18 cellular contexts compared by ENCODE assay signal in genomic region chr2:21038403-21039073, GRCh38. TPM values are rescaled to one million over a fixed set of nuclear protein-coding genes. Genes with fewer than 3 reads are reported as not detected.
DNase-seq lines count a peak whose midpoint lies in the region; ATAC-seq and TF ChIP-seq lines count a peak whose summit lies in the region.
"Had no signal": no experiment of that assay in that cellular context is flagged by ENCODE, and none has a peak within 500 bp of the region (broad histone marks: within the 10 kb centered on the region; RNA-seq: fewer than 3 reads in every experiment).

No MANE protein-coding gene starts in this region.

- H3K27ac Mint-ChIP-seq in type B pancreatic cell: no peak overlapping the region
- H3K27ac Mint-ChIP-seq: neural progenitor cell, T-cell had no signal

- H3K36me3 ChIP-seq in body of pancreas (replicated peaks in 1 of 2; ENCODE audit: insufficient read depth in 1 of 2, low read depth in 2 of 2) (no peaks in the 10 kb centered on the region), gastroesophageal sphincter (no peaks in the 10 kb centered on the region), rectal smooth muscle tissue (ENCODE audit: control insufficient read depth, insufficient read depth, low read length) (no peaks in the 10 kb centered on the region)
- H3K36me3 ChIP-seq: neural progenitor cell had no signal

- no peak overlapping the region for H3K4me3 ChIP-seq in body of pancreas
- no peak overlapping the region for H3K4me3 ChIP-seq in gastroesophageal sphincter
- no peak overlapping the region for H3K4me3 ChIP-seq in rectal smooth muscle tissue (ENCODE audit: low read length)
- H3K4me3 ChIP-seq: neural progenitor cell, testis had no signal

- TF ChIP-seq POLR2A in body of pancreas (IDR thresholded peaks at IDR 0.05) (no peak), gastroesophageal sphincter (IDR thresholded peaks at IDR 0.05) (no peak)

- H3K27ac ChIP-seq in body of pancreas (peak overlapping the region in 3 of 4 donors; percentile 36 to 64 (median 46)), gastroesophageal sphincter (peak overlapping the region; percentile 77 to 89 (median 84)), rectal smooth muscle tissue (ENCODE audit: low read depth, low read length) (peak overlapping the region; percentile 61)
- H3K27ac ChIP-seq: neural progenitor cell, testis had no signal

- ATAC-seq in body of pancreas (peak; percentile 70), gastroesophageal sphincter (peak; percentile 83), HG03135 (IDR thresholded peaks at IDR 0.05; ENCODE audit: unreplicated experiment) (no peak), HG03469 (IDR thresholded peaks at IDR 0.05; ENCODE audit: unreplicated experiment) (no peak)
- ATAC-seq: HCT116, PC-3, T-cell had no signal

- H3K4me1 ChIP-seq in body of pancreas (peaks cover 10% of the 10 kb centered on the region), gastroesophageal sphincter (peaks cover 2 to 56% (median 11%) of the 10 kb centered on the region in 3 donors), rectal smooth muscle tissue (ENCODE audit: control insufficient read depth, insufficient read depth, low read length) (peaks cover 7% of the 10 kb centered on the region)
- H3K4me1 ChIP-seq: testis had no signal

- H3K9me3 ChIP-seq in body of pancreas: no peaks in the 10 kb centered on the region
- no peaks in the 10 kb centered on the region for H3K9me3 ChIP-seq in gastroesophageal sphincter
- H3K9me3 ChIP-seq: testis had no signal

- no peak overlapping the region for H3K4me3 Mint-ChIP-seq in type B pancreatic cell
- H3K4me3 Mint-ChIP-seq: neural progenitor cell, T-cell had no signal

- DNase-seq in EH (ENCODE audit: low read depth) (peak; percentile 40), body of pancreas (no peak), cerebellar cortex (ENCODE audit: low spot score) (no peak), type B pancreatic cell (ENCODE audit: extremely low spot score, unreplicated experiment) (no peak)
- DNase-seq: activated CD4-positive, CD25-positive, alpha-beta regulatory T cell treated with anti-CD3 and anti-CD28 coated beads, Interleukin-2, amount 50 U/mL, for 72 hours; activated T-cell treated with anti-CD3 and anti-CD28 coated beads, Interleukin-2, amount 50 U/mL, for 1 hour; Calu3; hippocampal formation; NCI-H226; PC-3; T-cell; testis had no signal

- H3K9me3 Mint-ChIP-seq in type B pancreatic cell: no peaks in the 10 kb centered on the region

- TF ChIP-seq CTCF in body of pancreas (IDR thresholded peaks at IDR 0.05): no peak
- TF ChIP-seq CTCF in gastroesophageal sphincter (IDR thresholded peaks at IDR 0.05): no peak
- no peak for TF ChIP-seq CTCF in type B pancreatic cell (conservative IDR thresholded peaks at IDR 0.05)

- no peaks in the 10 kb centered on the region for H3K36me3 Mint-ChIP-seq in type B pancreatic cell
- H3K36me3 Mint-ChIP-seq: neural progenitor cell, T-cell had no signal

- peak; percentile 81 for TF ChIP-seq EP300 in gastroesophageal sphincter (IDR thresholded peaks at IDR 0.05)

- peaks cover 5% of the 10 kb centered on the region for H3K4me1 Mint-ChIP-seq in type B pancreatic cell (ENCODE audit: unreplicated experiment)

- 42 to 49% methylated on average over 4 of the region's 4 CpGs for WGBS in body of pancreas, 2 donors
- 17 to 39% methylated on average over 3 of the region's 4 CpGs for WGBS in gastroesophageal sphincter (ENCODE audit: low coverage in 1 of 2), 2 donors

- intact Hi-C loops in body of pancreas (cut with DNase I): no loop called here

- peaks cover 0 to under 1% of the 10 kb centered on the region in 2 donors for H3K27me3 ChIP-seq in body of pancreas
- peaks cover 4% of the 10 kb centered on the region for H3K27me3 ChIP-seq in gastroesophageal sphincter
- H3K27me3 ChIP-seq in rectal smooth muscle tissue (ENCODE audit: control insufficient read depth, insufficient read depth, low read length): no peaks in the 10 kb centered on the region
- H3K27me3 ChIP-seq: neural progenitor cell, testis had no signal

- no peak overlapping the region for H3K9ac ChIP-seq in rectal smooth muscle tissue (ENCODE audit: low read length)
- H3K9ac ChIP-seq: neural progenitor cell had no signal

- peaks cover 26% of the 10 kb centered on the region for H3K27me3 Mint-ChIP-seq in type B pancreatic cell

RNA-seq across cellular contexts. Expression of gene APOB, which starts 5.3 kb away (rescaled TPM):
- total RNA-seq in body of pancreas: under 1 TPM; 0.66 to 0.78 TPM
- total RNA-seq in gastroesophageal sphincter: 1 to 10 TPM; 1.2 to 7.8 (median 2.8) TPM
- total RNA-seq in type B pancreatic cell (ENCODE audit: low replicate concordance): 19.6 and 70.3 TPM in 2 replicates
- total RNA-seq: PC-3 had no signal

Comparison
In these comparisons a context has a peak if more than half of its experiments do, and no peak if none do; other contexts are left out.
1. ATAC-seq: peak in body of pancreas (single experiment) and gastroesophageal sphincter (single experiment); none in HG03135 (single experiment) and HG03469 (single experiment).
2. Peak in every context shown above with its lines, with median percentiles within 50 percentile points of each other: H3K27ac ChIP-seq.